8 cellular contexts compared by ENCODE assay signal in the genomic region with DNA sequence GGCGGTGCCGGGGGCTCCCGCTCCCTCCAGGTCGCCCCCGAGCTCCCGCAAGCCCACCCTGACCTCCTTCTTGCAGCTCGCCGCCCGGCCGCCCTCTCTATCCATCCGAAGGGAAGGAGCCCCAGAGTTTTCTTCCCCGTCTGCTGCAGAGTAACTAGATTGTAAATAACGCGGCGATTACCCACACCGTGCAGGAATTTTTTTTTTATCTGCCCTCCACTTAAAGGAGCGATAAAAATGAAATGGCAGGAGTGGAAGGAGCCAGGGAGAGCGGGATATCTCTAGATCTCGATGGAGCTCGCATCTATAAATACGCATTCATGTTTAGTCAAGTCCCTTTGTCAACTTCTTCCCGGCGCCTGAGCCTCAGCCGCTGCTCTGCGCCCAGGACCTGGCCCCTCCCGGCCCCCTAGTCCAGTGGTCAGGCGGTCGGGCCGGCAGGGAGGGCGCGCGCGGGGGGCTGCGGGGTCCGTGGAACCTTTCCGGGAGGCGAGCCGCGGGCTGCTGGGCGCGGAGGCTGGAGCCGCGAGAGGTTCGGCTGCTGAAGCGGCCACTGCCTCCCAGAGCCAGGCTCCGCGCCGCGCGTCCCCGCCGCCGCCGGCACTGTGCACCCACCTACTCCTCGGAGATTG.
DNase-seq lines count a peak whose midpoint lies in the region; ATAC-seq lines count a peak whose summit lies in the region.

No MANE protein-coding gene starts in this region.

- peak; percentile 53 for ATAC-seq in stimulated activated memory B cell treated with anti-CD40 and anti-IgM and Interleukin-4, amounts not matched to agents 10 μg/mL and 1 μg/mL and 100 μg/mL, for 72 hours
- no peak for ATAC-seq in GM18907 (IDR thresholded peaks at IDR 0.05; ENCODE audit: unreplicated experiment)

- H3K4me1 Mint-ChIP-seq in stimulated activated memory B cell treated with anti-CD40 and anti-IgM and Interleukin-4, amounts not matched to agents 10 μg/mL and 1 μg/mL and 100 μg/mL, for 72 hours = peaks cover 30% of the 10 kb centered on the region

- H3K27ac ChIP-seq in caudate nucleus (ENCODE audit: low read depth, low read length) = peak overlapping the region; percentile 54

- H3K27ac Mint-ChIP-seq in stimulated activated memory B cell treated with anti-CD40 and anti-IgM and Interleukin-4, amounts not matched to agents 10 μg/mL and 1 μg/mL and 100 μg/mL, for 72 hours = peak overlapping the region; percentile 62

- H3K9me3 Mint-ChIP-seq in stimulated activated memory B cell treated with anti-CD40 and anti-IgM and Interleukin-4, amounts not matched to agents 10 μg/mL and 1 μg/mL and 100 μg/mL, for 72 hours = no peaks in the 10 kb centered on the region

- in situ Hi-C loops in G401 (cut with HindIII; ENCODE audit: low sequenced_read_pairs) = no loop called here

- DNase-seq in SIG-M5 treated with dmso at 0.1 percent for 504 hours (lab: John Stamatoyannopoulos, UW; ENCODE audit: unreplicated experiment) (peak; percentile 16), SIG-M5 (lab: John Stamatoyannopoulos, UW) (no peak), NCI-H2196 treated with DMSO at 0.1 percent for 48 hours (lab: John Stamatoyannopoulos, UW; ENCODE audit: unreplicated experiment) (peak; percentile 44), caudate nucleus (lab: John Stamatoyannopoulos, UW) (peak in 22 of 61 donors; percentile 10 to 67 (median 26)), kidney tubule cell (ENCODE audit: low spot score) (peak; percentile 21), G401 (ENCODE audit: low spot score) (no peak)

- H3K36me3 Mint-ChIP-seq in stimulated activated memory B cell treated with anti-CD40 and anti-IgM and Interleukin-4, amounts not matched to agents 10 μg/mL and 1 μg/mL and 100 μg/mL, for 72 hours = no peaks in the 10 kb centered on the region

- peak overlapping the region; percentile 92 for H3K4me3 Mint-ChIP-seq in stimulated activated memory B cell treated with anti-CD40 and anti-IgM and Interleukin-4, amounts not matched to agents 10 μg/mL and 1 μg/mL and 100 μg/mL, for 72 hours

- peaks cover 70% of the 10 kb centered on the region for H3K27me3 Mint-ChIP-seq in stimulated activated memory B cell treated with anti-CD40 and anti-IgM and Interleukin-4, amounts not matched to agents 10 μg/mL and 1 μg/mL and 100 μg/mL, for 72 hours

Comparison
In these comparisons a context has a peak if more than half of its experiments do, and no peak if none do; other contexts are left out.
1. DNase-seq: peak in SIG-M5 treated with dmso at 0.1 percent for 504 hours (single experiment), NCI-H2196 treated with DMSO at 0.1 percent for 48 hours (single experiment) and kidney tubule cell (single experiment); none in SIG-M5 (single experiment) and G401 (single experiment).